In the genomic region with DNA sequence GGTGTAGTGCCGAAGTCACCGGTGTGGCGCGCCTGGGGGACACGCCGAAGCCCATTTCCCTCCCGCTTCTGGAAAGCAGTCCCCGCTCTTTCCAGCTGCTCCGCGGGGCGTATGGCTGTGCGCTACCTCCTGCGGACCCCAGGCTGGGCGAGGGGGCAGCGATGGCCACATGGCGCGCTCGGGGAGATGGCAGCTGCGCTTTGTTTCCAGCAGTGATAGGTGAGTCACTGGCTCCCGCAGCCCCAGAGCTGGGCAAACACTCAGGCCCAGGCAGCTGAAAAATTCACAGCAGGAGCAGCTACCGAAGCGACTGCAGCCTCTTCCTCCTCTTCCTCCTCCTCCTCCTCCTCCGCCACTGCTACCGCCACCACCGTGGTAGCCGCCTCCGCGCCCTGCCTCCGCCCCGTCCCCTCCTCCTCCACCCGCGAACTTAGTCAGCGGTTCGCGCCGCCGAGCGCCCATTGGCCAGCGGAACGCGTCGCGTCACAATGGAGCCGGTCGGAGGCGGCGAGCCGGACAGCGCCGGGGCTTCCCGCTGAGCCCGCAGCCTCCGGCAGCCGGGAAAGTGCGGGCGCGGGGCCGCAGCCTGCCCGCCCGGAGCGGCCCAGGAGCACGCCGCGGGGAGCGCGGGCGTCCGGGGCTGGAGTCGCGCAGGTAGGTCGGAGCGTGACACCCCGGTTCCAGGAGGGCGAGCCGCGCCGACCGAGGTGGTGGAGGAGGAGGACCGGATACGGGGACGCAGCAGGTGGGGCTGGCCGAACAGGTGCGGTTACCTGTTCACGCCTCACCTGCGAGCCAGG, we compare ENCODE assay signal across 1 cellular context.
TF ChIP-seq lines count a peak whose summit lies in the region.

LRRC8B (plus strand) TSS at position 461 of the 800 bp plus-strand sequence. CDS start 57,822 bp downstream, outside the sequence.

TF ChIP-seq in GM12878, 131 proteins besides CTCF, POLR2A, EP300 and RAD21 (continued from another document and continues in another):
- TF ChIP-seq, protein P1, sequence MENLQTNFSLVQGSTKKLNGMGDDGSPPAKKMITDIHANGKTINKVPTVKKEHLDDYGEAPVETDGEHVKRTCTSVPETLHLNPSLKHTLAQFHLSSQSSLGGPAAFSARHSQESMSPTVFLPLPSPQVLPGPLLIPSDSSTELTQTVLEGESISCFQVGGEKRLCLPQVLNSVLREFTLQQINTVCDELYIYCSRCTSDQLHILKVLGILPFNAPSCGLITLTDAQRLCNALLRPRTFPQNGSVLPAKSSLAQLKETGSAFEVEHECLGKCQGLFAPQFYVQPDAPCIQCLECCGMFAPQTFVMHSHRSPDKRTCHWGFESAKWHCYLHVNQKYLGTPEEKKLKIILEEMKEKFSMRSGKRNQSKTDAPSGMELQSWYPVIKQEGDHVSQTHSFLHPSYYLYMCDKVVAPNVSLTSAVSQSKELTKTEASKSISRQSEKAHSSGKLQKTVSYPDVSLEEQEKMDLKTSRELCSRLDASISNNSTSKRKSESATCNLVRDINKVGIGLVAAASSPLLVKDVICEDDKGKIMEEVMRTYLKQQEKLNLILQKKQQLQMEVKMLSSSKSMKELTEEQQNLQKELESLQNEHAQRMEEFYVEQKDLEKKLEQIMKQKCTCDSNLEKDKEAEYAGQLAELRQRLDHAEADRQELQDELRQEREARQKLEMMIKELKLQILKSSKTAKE (IDR thresholded peaks at IDR 0.05; ENCODE audit: low read depth, poor library complexity, severe bottlenecking) = no peak
- no peak; the same call in 1 of the 2 replicates for TF ChIP-seq ZNF207 (IDR thresholded peaks at IDR 0.05; ENCODE audit: borderline replicate concordance)
- no peak for TF ChIP-seq CEBPZ (IDR thresholded peaks at IDR 0.05; ENCODE audit: low read depth, low read length)
- no peak for TF ChIP-seq ZNF622 (IDR thresholded peaks at IDR 0.05)
- TF ChIP-seq, protein P2, sequence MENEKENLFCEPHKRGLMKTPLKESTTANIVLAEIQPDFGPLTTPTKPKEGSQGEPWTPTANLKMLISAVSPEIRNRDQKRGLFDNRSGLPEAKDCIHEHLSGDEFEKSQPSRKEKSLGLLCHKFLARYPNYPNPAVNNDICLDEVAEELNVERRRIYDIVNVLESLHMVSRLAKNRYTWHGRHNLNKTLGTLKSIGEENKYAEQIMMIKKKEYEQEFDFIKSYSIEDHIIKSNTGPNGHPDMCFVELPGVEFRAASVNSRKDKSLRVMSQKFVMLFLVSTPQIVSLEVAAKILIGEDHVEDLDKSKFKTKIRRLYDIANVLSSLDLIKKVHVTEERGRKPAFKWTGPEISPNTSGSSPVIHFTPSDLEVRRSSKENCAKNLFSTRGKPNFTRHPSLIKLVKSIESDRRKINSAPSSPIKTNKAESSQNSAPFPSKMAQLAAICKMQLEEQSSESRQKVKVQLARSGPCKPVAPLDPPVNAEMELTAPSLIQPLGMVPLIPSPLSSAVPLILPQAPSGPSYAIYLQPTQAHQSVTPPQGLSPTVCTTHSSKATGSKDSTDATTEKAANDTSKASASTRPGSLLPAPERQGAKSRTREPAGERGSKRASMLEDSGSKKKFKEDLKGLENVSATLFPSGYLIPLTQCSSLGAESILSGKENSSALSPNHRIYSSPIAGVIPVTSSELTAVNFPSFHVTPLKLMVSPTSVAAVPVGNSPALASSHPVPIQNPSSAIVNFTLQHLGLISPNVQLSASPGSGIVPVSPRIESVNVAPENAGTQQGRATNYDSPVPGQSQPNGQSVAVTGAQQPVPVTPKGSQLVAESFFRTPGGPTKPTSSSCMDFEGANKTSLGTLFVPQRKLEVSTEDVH (IDR thresholded peaks at IDR 0.05; ENCODE audit: low read depth, partially characterized antibody) = no peak
- TF ChIP-seq TCF7 (IDR thresholded peaks at IDR 0.05; ENCODE audit: borderline replicate concordance) = no peak
- TF ChIP-seq REST (IDR thresholded peaks at IDR 0.05; ENCODE audit: low read depth, low read length) = peak; percentile 50; the same call in 1 of the 2 replicates
- TF ChIP-seq ZSCAN29 (IDR thresholded peaks at IDR 0.05) = 0 out of 2 replicates have a peak, but pooled peaks have one; percentile 37
- no peak for TF ChIP-seq NFYA (IDR thresholded peaks at IDR 0.05; ENCODE audit: borderline replicate concordance, low read depth, low read length)
- TF ChIP-seq CBFB (IDR thresholded peaks at IDR 0.05; ENCODE audit: low read depth) = no peak; the same call in 1 of the 2 replicates
- TF ChIP-seq SIN3A (IDR thresholded peaks at IDR 0.05; ENCODE audit: low read depth, low read length) = no peak
- TF ChIP-seq YY1 (IDR thresholded peaks at IDR 0.05; ENCODE audit: low read depth, low read length) = peak; percentile 72
- peak; percentile 63 for TF ChIP-seq CREM (IDR thresholded peaks at IDR 0.05; ENCODE audit: low read depth)
- peak; percentile 69 for TF ChIP-seq SMARCA5 (IDR thresholded peaks at IDR 0.05)
- peak; percentile 49 for TF ChIP-seq HDGF (IDR thresholded peaks at IDR 0.05)
- no peak for TF ChIP-seq TBL1XR1 (IDR thresholded peaks at IDR 0.05; ENCODE audit: low read depth, low read length)
- TF ChIP-seq CUX1 (IDR thresholded peaks at IDR 0.05; ENCODE audit: insufficient replicate concordance, low read depth, low read length) = no peak
- TF ChIP-seq EZH2 (IDR thresholded peaks at IDR 0.05; ENCODE audit: borderline replicate concordance, control insufficient read depth, low read depth, low read length) = no peak
- no peak for TF ChIP-seq TCF12 (IDR thresholded peaks at IDR 0.05; ENCODE audit: low read depth, low read length)
- no peak for TF ChIP-seq ZZZ3 (IDR thresholded peaks at IDR 0.05; ENCODE audit: control insufficient read depth, insufficient read length, low read depth)
- TF ChIP-seq MAX (IDR thresholded peaks at IDR 0.05; ENCODE audit: low read depth, low read length) = no peak
- TF ChIP-seq, protein P3, sequence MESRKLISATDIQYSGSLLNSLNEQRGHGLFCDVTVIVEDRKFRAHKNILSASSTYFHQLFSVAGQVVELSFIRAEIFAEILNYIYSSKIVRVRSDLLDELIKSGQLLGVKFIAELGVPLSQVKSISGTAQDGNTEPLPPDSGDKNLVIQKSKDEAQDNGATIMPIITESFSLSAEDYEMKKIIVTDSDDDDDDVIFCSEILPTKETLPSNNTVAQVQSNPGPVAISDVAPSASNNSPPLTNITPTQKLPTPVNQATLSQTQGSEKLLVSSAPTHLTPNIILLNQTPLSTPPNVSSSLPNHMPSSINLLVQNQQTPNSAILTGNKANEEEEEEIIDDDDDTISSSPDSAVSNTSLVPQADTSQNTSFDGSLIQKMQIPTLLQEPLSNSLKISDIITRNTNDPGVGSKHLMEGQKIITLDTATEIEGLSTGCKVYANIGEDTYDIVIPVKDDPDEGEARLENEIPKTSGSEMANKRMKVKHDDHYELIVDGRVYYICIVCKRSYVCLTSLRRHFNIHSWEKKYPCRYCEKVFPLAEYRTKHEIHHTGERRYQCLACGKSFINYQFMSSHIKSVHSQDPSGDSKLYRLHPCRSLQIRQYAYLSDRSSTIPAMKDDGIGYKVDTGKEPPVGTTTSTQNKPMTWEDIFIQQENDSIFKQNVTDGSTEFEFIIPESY (IDR thresholded peaks at IDR 0.05) = no peak
- TF ChIP-seq LARP7 (IDR thresholded peaks at IDR 0.05) = peak; percentile 95
- 0 out of 2 replicates have a peak, but pooled peaks have one; percentile 18 for TF ChIP-seq STAT1 (conservative IDR thresholded peaks at IDR 0.05)
- TF ChIP-seq MYB (IDR thresholded peaks at IDR 0.05; ENCODE audit: borderline replicate concordance, low read depth, low read length) = no peak
- TF ChIP-seq, protein P4, sequence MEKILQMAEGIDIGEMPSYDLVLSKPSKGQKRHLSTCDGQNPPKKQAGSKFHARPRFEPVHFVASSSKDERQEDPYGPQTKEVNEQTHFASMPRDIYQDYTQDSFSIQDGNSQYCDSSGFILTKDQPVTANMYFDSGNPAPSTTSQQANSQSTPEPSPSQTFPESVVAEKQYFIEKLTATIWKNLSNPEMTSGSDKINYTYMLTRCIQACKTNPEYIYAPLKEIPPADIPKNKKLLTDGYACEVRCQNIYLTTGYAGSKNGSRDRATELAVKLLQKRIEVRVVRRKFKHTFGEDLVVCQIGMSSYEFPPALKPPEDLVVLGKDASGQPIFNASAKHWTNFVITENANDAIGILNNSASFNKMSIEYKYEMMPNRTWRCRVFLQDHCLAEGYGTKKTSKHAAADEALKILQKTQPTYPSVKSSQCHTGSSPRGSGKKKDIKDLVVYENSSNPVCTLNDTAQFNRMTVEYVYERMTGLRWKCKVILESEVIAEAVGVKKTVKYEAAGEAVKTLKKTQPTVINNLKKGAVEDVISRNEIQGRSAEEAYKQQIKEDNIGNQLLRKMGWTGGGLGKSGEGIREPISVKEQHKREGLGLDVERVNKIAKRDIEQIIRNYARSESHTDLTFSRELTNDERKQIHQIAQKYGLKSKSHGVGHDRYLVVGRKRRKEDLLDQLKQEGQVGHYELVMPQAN (conservative IDR thresholded peaks at IDR 0.05) = peak; percentile 92
- TF ChIP-seq POLR2AphosphoS2 (IDR thresholded peaks at IDR 0.05; ENCODE audit: low read depth, low read length) = no peak
- peak; percentile 3 to 55; a peak in 2 of 4 replicates for TF ChIP-seq BHLHE40 (IDR thresholded peaks at IDR 0.05; ENCODE audit: borderline replicate concordance in 1 of 2, low read depth in 2 of 2, low read length in 1 of 2)
- no peak for TF ChIP-seq KDM1A (IDR thresholded peaks at IDR 0.05; ENCODE audit: borderline replicate concordance)
